8 cellular contexts compared by ENCODE assay signal in genomic region chr12:123389560-123390351, GRCh38. TPM values are rescaled to one million over a fixed set of nuclear protein-coding genes. Genes with fewer than 3 reads are reported as not detected.
DNase-seq lines count a peak whose midpoint lies in the region; ATAC-seq and TF ChIP-seq lines count a peak whose summit lies in the region.

No MANE protein-coding gene starts in this region.

- no peak overlapping the region for H2BK120ac ChIP-seq in neuronal stem cell (ENCODE audit: low read depth, low read length)

- H4K91ac ChIP-seq in neuronal stem cell (ENCODE audit: low read depth, low read length, poor library complexity) = no peak overlapping the region

- no peaks in the 10 kb centered on the region for H3K9me3 Mint-ChIP-seq in activated T-cell treated with anti-CD3 and anti-CD28 coated beads, Interleukin-2, amount 50 U/mL, for 4 hours

- no peak overlapping the region for H4K8ac ChIP-seq in neuronal stem cell (ENCODE audit: low read depth, low read length)

- H3K9ac ChIP-seq in neuronal stem cell (ENCODE audit: low read depth, low read length, poor library complexity) = peak overlapping the region; percentile 93

- H2AFZ ChIP-seq in ACC112 (ENCODE audit: low read length, unreplicated experiment) (peak overlapping the region; percentile 37), neuronal stem cell (ENCODE audit: low read length) (peak overlapping the region; percentile 78)

- H3K4ac ChIP-seq in neuronal stem cell (ENCODE audit: low read length) = no peak overlapping the region

- peak; percentile 14 for ATAC-seq in GM18520 (IDR thresholded peaks at IDR 0.05; ENCODE audit: unreplicated experiment)
- ATAC-seq in activated T-cell treated with anti-CD3 and anti-CD28 coated beads, Interleukin-2, amount 50 U/mL, for 4 hours = peak; percentile 20

- H3K36me3 ChIP-seq in ACC112 (ENCODE audit: insufficient read depth, low read length) (peaks cover 30% of the 10 kb centered on the region), neuronal stem cell (replicated peaks in 1 of 2; ENCODE audit: control insufficient read depth in 2 of 2, insufficient read depth in 2 of 2, low read length in 2 of 2) (peaks cover 20 to 48% of the 10 kb centered on the region in 2 donors)

- no peaks in the 10 kb centered on the region for H3K27me3 Mint-ChIP-seq in activated T-cell treated with anti-CD3 and anti-CD28 coated beads, Interleukin-2, amount 50 U/mL, for 4 hours (ENCODE audit: low read depth)

- H3K4me3 ChIP-seq in ACC112 (ENCODE audit: low read depth, low read length) (peak overlapping the region; percentile 85), fibroblast of villous mesenchyme (ENCODE audit: low read depth, low read length) (peak overlapping the region; percentile 71), neuronal stem cell (ENCODE audit: low read length in 2 of 2) (peak overlapping the region; percentile 83 to 89)

- H2AK5ac ChIP-seq in neuronal stem cell (ENCODE audit: low read depth, low read length) = no peak overlapping the region

- no peak overlapping the region for H2BK15ac ChIP-seq in neuronal stem cell (ENCODE audit: low read length)

- H3K79me2 ChIP-seq in ACC112 (ENCODE audit: control insufficient read depth, insufficient read depth, low read length, unreplicated experiment) = peaks cover 74% of the 10 kb centered on the region

- H3K18ac ChIP-seq in neuronal stem cell (ENCODE audit: low read length) = peak overlapping the region; percentile 74

- H3K27me3 ChIP-seq in ACC112 (ENCODE audit: insufficient read depth, low read length) (no peaks in the 10 kb centered on the region), neuronal stem cell (ENCODE audit: control insufficient read depth in 3 of 3, insufficient read depth in 3 of 3, low read depth in 1 of 3, low read length in 3 of 3) (no peaks in the 10 kb centered on the region)

- no peak overlapping the region for H2BK12ac ChIP-seq in neuronal stem cell (ENCODE audit: low read length)

- no peak overlapping the region for H3K23ac ChIP-seq in neuronal stem cell (ENCODE audit: low read depth, low read length, poor library complexity)

- H3K27ac ChIP-seq in ACC112 (ENCODE audit: low read depth, low read length) (peak overlapping the region; percentile 8; the same call in 1 of the 2 replicates), neuronal stem cell (replicated peaks; ENCODE audit: low read length) (no peak overlapping the region)

- H2BK5ac ChIP-seq in neuronal stem cell (ENCODE audit: low read length) = no peak overlapping the region

- H3K9me3 ChIP-seq in neuronal stem cell (replicated peaks in 1 of 2; ENCODE audit: control insufficient read depth in 2 of 2, insufficient read depth in 1 of 2, low read depth in 1 of 2, low read length in 2 of 2) = no peaks in the 10 kb centered on the region

- H3K4me1 Mint-ChIP-seq in activated T-cell treated with anti-CD3 and anti-CD28 coated beads, Interleukin-2, amount 50 U/mL, for 4 hours (ENCODE audit: low read depth) = peaks cover 34% of the 10 kb centered on the region

- no peak overlapping the region for H3K14ac ChIP-seq in neuronal stem cell (ENCODE audit: low read length)

- no peak for TF ChIP-seq CTCF in fibroblast of villous mesenchyme (IDR thresholded peaks at IDR 0.05; ENCODE audit: insufficient read depth, low read depth, low read length)

- H3K4me2 ChIP-seq in neuronal stem cell (ENCODE audit: insufficient read depth, low read length, poor library complexity, severe bottlenecking) = peak overlapping the region; percentile 63

- H3K4me1 ChIP-seq in ACC112 (ENCODE audit: control insufficient read depth, insufficient read depth, low read length, unreplicated experiment) (peaks cover 15% of the 10 kb centered on the region), neuronal stem cell (ENCODE audit: control insufficient read depth in 2 of 2, insufficient read depth in 1 of 2, low read depth in 1 of 2, low read length in 2 of 2) (peaks cover 8 to 17% of the 10 kb centered on the region in 2 donors)

- peaks cover 4% of the 10 kb centered on the region for H3K79me1 ChIP-seq in neuronal stem cell (ENCODE audit: low read depth, low read length)

- H3K4me3 Mint-ChIP-seq in activated T-cell treated with anti-CD3 and anti-CD28 coated beads, Interleukin-2, amount 50 U/mL, for 4 hours = peak overlapping the region; percentile 88

- DNase-seq in HuH-7.5 (ENCODE audit: low spot score) (peak; percentile 71), fibroblast of villous mesenchyme (ENCODE audit: low read depth) (peak; percentile 30), neuronal stem cell (ENCODE audit: low spot score) (no peak), NCI-H2029 treated with DMSO at 0.1 percent for 48 hours (lab: John Stamatoyannopoulos, UW) (no peak), superior temporal gyrus (ENCODE audit: extremely low spot score) (no peak)
- DNase-seq in activated T-cell treated with anti-CD3 and anti-CD28 coated beads, Interleukin-2, amount 50 U/mL, for 4 hours = peak; percentile 21

- H3K36me3 Mint-ChIP-seq in activated T-cell treated with anti-CD3 and anti-CD28 coated beads, Interleukin-2, amount 50 U/mL, for 4 hours (ENCODE audit: insufficient read depth) = peaks cover 15% of the 10 kb centered on the region

- no CpG with 5 or more reads among the region's 66 CpGs for WGBS in neuronal stem cell (ENCODE audit: extremely low coverage in 2 of 2, insufficient read length in 2 of 2, insufficient replicate concordance in 1 of 2), 2 donors

RNA-seq across cellular contexts. Expression of gene KMT5A, which starts 5.8 kb away (rescaled TPM):
- 10 to 100 TPM; 37.1 to 39.4 (median 39.2) TPM for total RNA-seq in activated T-cell treated with anti-CD3 and anti-CD28 coated beads, Interleukin-2, amount 50 U/mL, for 4 hours
- total RNA-seq in fibroblast of villous mesenchyme = 45.7 and 62.2 TPM in 2 replicates
- 33.3 TPM for polyA plus RNA-seq in neuronal stem cell (2013, experiment 1 of 2)
- 31.2 TPM for polyA plus RNA-seq in neuronal stem cell (2013, experiment 2 of 2)

RNA-seq across cellular contexts. Expression of gene SBNO1, which starts 25.1 kb away (rescaled TPM):
- 10 to 100 TPM; 40.9 to 45.5 (median 44.0) TPM for total RNA-seq in activated T-cell treated with anti-CD3 and anti-CD28 coated beads, Interleukin-2, amount 50 U/mL, for 4 hours
- total RNA-seq in fibroblast of villous mesenchyme = 26.7 and 41.0 TPM in 2 replicates
- 24.7 TPM for polyA plus RNA-seq in neuronal stem cell (2013, experiment 1 of 2)
- 26.0 TPM for polyA plus RNA-seq in neuronal stem cell (2013, experiment 2 of 2)

RNA-seq across cellular contexts. Expression of gene RILPL2, which starts 46.7 kb away (rescaled TPM):
- total RNA-seq in activated T-cell treated with anti-CD3 and anti-CD28 coated beads, Interleukin-2, amount 50 U/mL, for 4 hours = 10 to 100 TPM; 17.0 to 22.4 (median 20.6) TPM
- total RNA-seq in fibroblast of villous mesenchyme = 3.5 and 5.6 TPM in 2 replicates
- 2.2 TPM for polyA plus RNA-seq in neuronal stem cell (2013, experiment 1 of 2)
- polyA plus RNA-seq in neuronal stem cell (2013, experiment 2 of 2) = 2.1 TPM

Comparison
In these comparisons a context has a peak if more than half of its experiments do, and no peak if none do; other contexts are left out.
1. DNase-seq: peak in HuH-7.5 (single experiment), activated T-cell treated with anti-CD3 and anti-CD28 coated beads, Interleukin-2, amount 50 U/mL, for 4 hours (single experiment) and fibroblast of villous mesenchyme (single experiment); none in neuronal stem cell (single experiment), NCI-H2029 treated with DMSO at 0.1 percent for 48 hours (single experiment) and superior temporal gyrus (single experiment).
2. Peak in every context shown above with its lines, with median percentiles within 50 percentile points of each other: H3K4me3 ChIP-seq.